In genomic region chr12:102376781-102377180, GRCh38 we compare ENCODE assay signal across 1 cellular context.
A peak's percentile ranks its signal among the peaks of the same experiment; 100 is the strongest.
TF ChIP-seq lines count a peak whose summit lies in the region.

No MANE protein-coding gene starts in this region.

TF ChIP-seq in K562, 482 proteins besides CTCF, POLR2A, EP300 and RAD21 (continued from another document):
- TF ChIP-seq KAT2B (IDR thresholded peaks at IDR 0.05; ENCODE audit: low read depth, low read length) = no peak
- 0 out of 4 replicates have a peak, but pooled peaks of 1 of the 2 experiments have one; percentile 23 for TF ChIP-seq KDM1A (IDR thresholded peaks at IDR 0.05)
- TF ChIP-seq RBM25 (IDR thresholded peaks at IDR 0.05; ENCODE audit: low read depth, low read length, severe bottlenecking) = peak; percentile 75
